In genomic region chr17:63675607-63676539, GRCh38 we compare ENCODE assay signal across 8 cellular contexts. TPM values are rescaled to one million over a fixed set of nuclear protein-coding genes. Genes with fewer than 3 reads are reported as not detected.
DNase-seq lines count a peak whose midpoint lies in the region; ATAC-seq and TF ChIP-seq lines count a peak whose summit lies in the region.

No MANE protein-coding gene starts in this region.

- CTCF ChIA-PET in CD4-positive, alpha-beta memory T cell (lab: Charles Lee; ENCODE audit: partially characterized antibody): interaction anchor here (0.8 to 4.4 kb wide), 9 partner anchors 9 to 250 kb away, joined by 3 to 21 read pairs (median 4); no protein-coding TSS in a partner anchor

- peaks cover 30% of the 10 kb centered on the region for H3K36me3 ChIP-seq in CD4-positive, alpha-beta memory T cell (ENCODE audit: insufficient read depth, low read length)
- H3K36me3 ChIP-seq in tibial artery: peaks cover 6 to 31% (median 18%) of the 10 kb centered on the region in 3 donors
- peaks cover 29% of the 10 kb centered on the region for H3K36me3 ChIP-seq in effector memory CD4-positive, alpha-beta T cell (ENCODE audit: control insufficient read depth, insufficient read depth, low read length)

- no peak overlapping the region for H3K4me3 ChIP-seq in CD4-positive, alpha-beta memory T cell (ENCODE audit: low read length in 2 of 2)
- H3K4me3 ChIP-seq in tibial artery: peak overlapping the region; percentile 20 to 28
- no peak overlapping the region for H3K4me3 ChIP-seq in effector memory CD4-positive, alpha-beta T cell (ENCODE audit: insufficient read depth, low read depth, low read length, poor library complexity, severe bottlenecking)

- no peak overlapping the region for H3K27ac ChIP-seq in CD4-positive, alpha-beta memory T cell (ENCODE audit: low read depth, low read length)
- H3K27ac ChIP-seq in caudate nucleus (ENCODE audit: low read depth, low read length): peak overlapping the region; percentile 56
- peak overlapping the region; percentile 61 to 77 for H3K27ac ChIP-seq in tibial artery
- H3K27ac ChIP-seq in effector memory CD4-positive, alpha-beta T cell (ENCODE audit: insufficient read depth, low read length, poor library complexity, severe bottlenecking): no peak overlapping the region

- H3K4me1 Mint-ChIP-seq in CD4-positive, alpha-beta memory T cell: peaks cover 9 to 25% (median 16%) of the 10 kb centered on the region in 4 donors

- H3K4me1 ChIP-seq in CD4-positive, alpha-beta memory T cell (ENCODE audit: insufficient read depth, low read length): peaks cover 10% of the 10 kb centered on the region
- H3K4me1 ChIP-seq in tibial artery: peaks cover 0 to 38% (median 29%) of the 10 kb centered on the region in 4 donors
- H3K4me1 ChIP-seq in effector memory CD4-positive, alpha-beta T cell (ENCODE audit: control insufficient read depth, insufficient read depth, low read length, poor library complexity, severe bottlenecking): no peaks in the 10 kb centered on the region

- intact Hi-C loops in CD4-positive, alpha-beta memory T cell (cut with micrococcal nuclease): no loop called here
- intact Hi-C loops in tibial artery (cut with DNase I; ENCODE audit: low total_unique reads): no loop called here

- H3K9me3 ChIP-seq in CD4-positive, alpha-beta memory T cell (ENCODE audit: control insufficient read depth in 1 of 2, low read length in 2 of 2): no peaks in the 10 kb centered on the region
- no peaks in the 10 kb centered on the region for H3K9me3 ChIP-seq in tibial artery
- H3K9me3 ChIP-seq in effector memory CD4-positive, alpha-beta T cell (ENCODE audit: control insufficient read depth, low read length): no peaks in the 10 kb centered on the region

- ATAC-seq in left lobe of liver: peak; percentile 94

- H3K36me3 Mint-ChIP-seq in CD4-positive, alpha-beta memory T cell: peaks cover 32 to 62% of the 10 kb centered on the region in 2 donors

- peak overlapping the region; percentile 25 to 84 (median 57) for H3K27ac Mint-ChIP-seq in CD4-positive, alpha-beta memory T cell

- no peaks in the 10 kb centered on the region for H3K27me3 ChIP-seq in CD4-positive, alpha-beta memory T cell (ENCODE audit: insufficient read depth, low read length)
- H3K27me3 ChIP-seq in tibial artery: no peaks in the 10 kb centered on the region
- H3K27me3 ChIP-seq in effector memory CD4-positive, alpha-beta T cell (replicated peaks; ENCODE audit: control insufficient read depth, insufficient read depth, low read length, poor library complexity, severe bottlenecking): no peaks in the 10 kb centered on the region

- H3K4me3 Mint-ChIP-seq in CD4-positive, alpha-beta memory T cell: no peak overlapping the region

- no peak for DNase-seq in CD4-positive, alpha-beta memory T cell
- peak; percentile 81 for DNase-seq in NCI-H146 treated with DMSO at 0.1 percent for 48 hours (lab: John Stamatoyannopoulos, UW; ENCODE audit: unreplicated experiment)
- DNase-seq in caudate nucleus (lab: John Stamatoyannopoulos, UW): peak in 5 of 61 donors; percentile 8 to 40 (median 20)
- DNase-seq in left lobe of liver (ENCODE audit: low spot score): peak; percentile 89
- peak; percentile 90 to 91 for DNase-seq in tibial artery
- DNase-seq in effector memory CD4-positive, alpha-beta T cell: no peak
- no peak for DNase-seq in activated CD4-positive, alpha-beta T cell treated with anti-CD3 and anti-CD28 coated beads for 4 hours
- no peak for DNase-seq in GM20000 (ENCODE audit: low spot score)

- POLR2A ChIA-PET in CD4-positive, alpha-beta memory T cell (lab: Charles Lee; ENCODE audit: partially characterized antibody): interaction anchor here (0.5 to 11.3 kb wide), 4 partner anchors 13 to 158 kb away, joined by 3 to 117 read pairs (median 4); no protein-coding TSS in a partner anchor

- no peak for TF ChIP-seq CTCF in tibial artery (IDR thresholded peaks at IDR 0.05)
- no peak for TF ChIP-seq CTCF in GM20000 (IDR thresholded peaks at IDR 0.05; ENCODE audit: extremely low read depth, missing control alignments)

- no peaks in the 10 kb centered on the region for H3K27me3 Mint-ChIP-seq in CD4-positive, alpha-beta memory T cell

- H3K9me3 Mint-ChIP-seq in CD4-positive, alpha-beta memory T cell: no peaks in the 10 kb centered on the region

RNA-seq across cellular contexts. Expression of gene LIMD2, which starts 24.1 kb away (rescaled TPM):
- 100 to 1,000 TPM; 724 to 755 TPM for total RNA-seq in CD4-positive, alpha-beta memory T cell
- 100 to 1,000 TPM; 347 to 569 TPM for polyA plus RNA-seq in CD4-positive, alpha-beta memory T cell
- 5.8 TPM for total RNA-seq in left lobe of liver

RNA-seq across cellular contexts. Expression of gene MAP3K3, which starts 53.7 kb away (rescaled TPM):
- total RNA-seq in CD4-positive, alpha-beta memory T cell: 10 to 100 TPM; 98.5 to 98.8 TPM
- 10 to 100 TPM; 29.5 to 50.8 TPM for polyA plus RNA-seq in CD4-positive, alpha-beta memory T cell
- 11.6 TPM for total RNA-seq in left lobe of liver

Comparison
In these comparisons a context has a peak if more than half of its experiments do, and no peak if none do; other contexts are left out.
1. DNase-seq: peak in NCI-H146 treated with DMSO at 0.1 percent for 48 hours (single experiment), left lobe of liver (single experiment) and tibial artery (2 of 2); none in CD4-positive, alpha-beta memory T cell (0 of 5), effector memory CD4-positive, alpha-beta T cell (0 of 3), activated CD4-positive, alpha-beta T cell treated with anti-CD3 and anti-CD28 coated beads for 4 hours (0 of 2) and GM20000 (single experiment).
2. H3K27ac ChIP-seq: peak in caudate nucleus (single experiment) and tibial artery (2 of 2); none in CD4-positive, alpha-beta memory T cell (single experiment) and effector memory CD4-positive, alpha-beta T cell (single experiment).
3. H3K4me3 ChIP-seq: peak in tibial artery (2 of 2); none in CD4-positive, alpha-beta memory T cell (0 of 2) and effector memory CD4-positive, alpha-beta T cell (single experiment).
4. RNA of gene LIMD2, which starts 24.1 kb away (total RNA-seq): 724 to 755 TPM in CD4-positive, alpha-beta memory T cell; 5.8 TPM in left lobe of liver (single experiment); every median in the first group is over 100 times any median in the second.